In the genomic region with DNA sequence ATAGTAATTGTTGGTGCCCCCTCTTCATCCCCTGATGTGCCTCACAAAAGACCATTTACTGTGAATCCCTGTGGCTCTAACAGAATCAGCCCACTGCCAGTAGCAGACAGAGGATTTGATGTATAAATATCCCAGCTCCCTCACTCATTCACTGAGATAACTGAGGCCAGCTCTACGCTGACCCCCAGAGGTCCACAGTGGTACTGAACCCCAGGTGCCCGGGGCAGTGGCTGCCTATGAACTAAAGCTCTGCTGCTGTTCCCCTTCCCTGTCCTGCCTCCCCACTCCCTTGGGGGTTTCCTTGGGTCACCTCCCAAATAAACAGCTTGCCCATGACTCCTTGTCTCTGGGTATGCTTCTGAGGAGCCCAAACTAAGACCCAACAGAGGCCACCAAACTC, we compare ENCODE assay signal across 8 cellular contexts.
DNase-seq lines count a peak whose midpoint lies in the region; ATAC-seq and TF ChIP-seq lines count a peak whose summit lies in the region.

No MANE protein-coding gene starts in this region.

- H3K9me3 Mint-ChIP-seq in stimulated activated memory B cell treated with anti-CD40 and anti-IgM and Interleukin-4, amounts not matched to agents 10 μg/mL and 1 μg/mL and 100 μg/mL, for 72 hours: peaks cover 11% of the 10 kb centered on the region

- no peak overlapping the region for H3K4me3 Mint-ChIP-seq in stimulated activated memory B cell treated with anti-CD40 and anti-IgM and Interleukin-4, amounts not matched to agents 10 μg/mL and 1 μg/mL and 100 μg/mL, for 72 hours

- no peaks in the 10 kb centered on the region for H3K36me3 Mint-ChIP-seq in stimulated activated memory B cell treated with anti-CD40 and anti-IgM and Interleukin-4, amounts not matched to agents 10 μg/mL and 1 μg/mL and 100 μg/mL, for 72 hours

- intact Hi-C loops in cardiac septum (cut with DNase I): no loop called here
- intact Hi-C loops in Right ventricle myocardium superior (cut with DNase I): no loop called here
- intact Hi-C loops in posterior cingulate gyrus (cut with DNase I): no loop called here
- intact Hi-C loops in sciatic nerve (cut with DNase I): no loop called here

- TF ChIP-seq CTCF in fibroblast of pulmonary artery (IDR thresholded peaks at IDR 0.05; ENCODE audit: low read length, missing control alignments): peak; percentile 54

- peak; percentile 72 for DNase-seq in cardiac septum (ENCODE audit: low spot score)
- DNase-seq in Right ventricle myocardium superior: no peak
- peak; percentile 13 for DNase-seq in fibroblast of pulmonary artery (ENCODE audit: low read depth)
- DNase-seq in SK-N-DZ (ENCODE audit: low spot score): no peak
- no peak for DNase-seq in posterior cingulate gyrus
- DNase-seq in sciatic nerve (ENCODE audit: low spot score): no peak

- H3K4me3 ChIP-seq in fibroblast of pulmonary artery (replicated peaks; ENCODE audit: low read depth, low read length): no peak overlapping the region

- ATAC-seq in Right ventricle myocardium superior (ENCODE audit: poor library complexity) (no peak), SK-N-SH treated with all-trans-retinoic acid at 6 μM for 48 hours (peak; percentile 79), sciatic nerve (no peak)
- ATAC-seq in stimulated activated memory B cell treated with anti-CD40 and anti-IgM and Interleukin-4, amounts not matched to agents 10 μg/mL and 1 μg/mL and 100 μg/mL, for 72 hours: peak; percentile 55

- no peak overlapping the region for H3K27ac Mint-ChIP-seq in stimulated activated memory B cell treated with anti-CD40 and anti-IgM and Interleukin-4, amounts not matched to agents 10 μg/mL and 1 μg/mL and 100 μg/mL, for 72 hours

- no peaks in the 10 kb centered on the region for H3K4me1 Mint-ChIP-seq in stimulated activated memory B cell treated with anti-CD40 and anti-IgM and Interleukin-4, amounts not matched to agents 10 μg/mL and 1 μg/mL and 100 μg/mL, for 72 hours

- H3K27me3 Mint-ChIP-seq in stimulated activated memory B cell treated with anti-CD40 and anti-IgM and Interleukin-4, amounts not matched to agents 10 μg/mL and 1 μg/mL and 100 μg/mL, for 72 hours: peaks cover 33% of the 10 kb centered on the region

TF ChIP-seq in SK-N-SH treated with all-trans-retinoic acid at 6 μM for 48 hours, 23 proteins besides CTCF, POLR2A, EP300 and RAD21:
- TF ChIP-seq ZFP30 (CRISPR knock-in tag; IDR thresholded peaks at IDR 0.05): no peak
- TF ChIP-seq, protein P1, sequence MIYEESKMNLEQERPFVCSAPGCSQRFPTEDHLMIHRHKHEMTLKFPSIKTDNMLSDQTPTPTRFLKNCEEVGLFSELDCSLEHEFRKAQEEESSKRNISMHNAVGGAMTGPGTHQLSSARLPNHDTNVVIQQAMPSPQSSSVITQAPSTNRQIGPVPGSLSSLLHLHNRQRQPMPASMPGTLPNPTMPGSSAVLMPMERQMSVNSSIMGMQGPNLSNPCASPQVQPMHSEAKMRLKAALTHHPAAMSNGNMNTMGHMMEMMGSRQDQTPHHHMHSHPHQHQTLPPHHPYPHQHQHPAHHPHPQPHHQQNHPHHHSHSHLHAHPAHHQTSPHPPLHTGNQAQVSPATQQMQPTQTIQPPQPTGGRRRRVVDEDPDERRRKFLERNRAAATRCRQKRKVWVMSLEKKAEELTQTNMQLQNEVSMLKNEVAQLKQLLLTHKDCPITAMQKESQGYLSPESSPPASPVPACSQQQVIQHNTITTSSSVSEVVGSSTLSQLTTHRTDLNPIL (CRISPR knock-in tag; IDR thresholded peaks at IDR 0.05; ENCODE audit: low read depth): no peak
- TF ChIP-seq PPARA (CRISPR knock-in tag; IDR thresholded peaks at IDR 0.05; ENCODE audit: borderline replicate concordance): no peak
- TF ChIP-seq ARNTL (CRISPR knock-in tag; IDR thresholded peaks at IDR 0.05; ENCODE audit: borderline replicate concordance, low read depth): no peak
- no peak for TF ChIP-seq TOX (CRISPR knock-in tag; IDR thresholded peaks at IDR 0.05; ENCODE audit: borderline replicate concordance)
- TF ChIP-seq, protein P2, sequence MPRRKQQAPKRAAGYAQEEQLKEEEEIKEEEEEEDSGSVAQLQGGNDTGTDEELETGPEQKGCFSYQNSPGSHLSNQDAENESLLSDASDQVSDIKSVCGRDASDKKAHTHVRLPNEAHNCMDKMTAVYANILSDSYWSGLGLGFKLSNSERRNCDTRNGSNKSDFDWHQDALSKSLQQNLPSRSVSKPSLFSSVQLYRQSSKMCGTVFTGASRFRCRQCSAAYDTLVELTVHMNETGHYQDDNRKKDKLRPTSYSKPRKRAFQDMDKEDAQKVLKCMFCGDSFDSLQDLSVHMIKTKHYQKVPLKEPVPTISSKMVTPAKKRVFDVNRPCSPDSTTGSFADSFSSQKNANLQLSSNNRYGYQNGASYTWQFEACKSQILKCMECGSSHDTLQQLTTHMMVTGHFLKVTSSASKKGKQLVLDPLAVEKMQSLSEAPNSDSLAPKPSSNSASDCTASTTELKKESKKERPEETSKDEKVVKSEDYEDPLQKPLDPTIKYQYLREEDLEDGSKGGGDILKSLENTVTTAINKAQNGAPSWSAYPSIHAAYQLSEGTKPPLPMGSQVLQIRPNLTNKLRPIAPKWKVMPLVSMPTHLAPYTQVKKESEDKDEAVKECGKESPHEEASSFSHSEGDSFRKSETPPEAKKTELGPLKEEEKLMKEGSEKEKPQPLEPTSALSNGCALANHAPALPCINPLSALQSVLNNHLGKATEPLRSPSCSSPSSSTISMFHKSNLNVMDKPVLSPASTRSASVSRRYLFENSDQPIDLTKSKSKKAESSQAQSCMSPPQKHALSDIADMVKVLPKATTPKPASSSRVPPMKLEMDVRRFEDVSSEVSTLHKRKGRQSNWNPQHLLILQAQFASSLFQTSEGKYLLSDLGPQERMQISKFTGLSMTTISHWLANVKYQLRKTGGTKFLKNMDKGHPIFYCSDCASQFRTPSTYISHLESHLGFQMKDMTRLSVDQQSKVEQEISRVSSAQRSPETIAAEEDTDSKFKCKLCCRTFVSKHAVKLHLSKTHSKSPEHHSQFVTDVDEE (CRISPR knock-in tag; IDR thresholded peaks at IDR 0.05): no peak
- TF ChIP-seq, protein P3, sequence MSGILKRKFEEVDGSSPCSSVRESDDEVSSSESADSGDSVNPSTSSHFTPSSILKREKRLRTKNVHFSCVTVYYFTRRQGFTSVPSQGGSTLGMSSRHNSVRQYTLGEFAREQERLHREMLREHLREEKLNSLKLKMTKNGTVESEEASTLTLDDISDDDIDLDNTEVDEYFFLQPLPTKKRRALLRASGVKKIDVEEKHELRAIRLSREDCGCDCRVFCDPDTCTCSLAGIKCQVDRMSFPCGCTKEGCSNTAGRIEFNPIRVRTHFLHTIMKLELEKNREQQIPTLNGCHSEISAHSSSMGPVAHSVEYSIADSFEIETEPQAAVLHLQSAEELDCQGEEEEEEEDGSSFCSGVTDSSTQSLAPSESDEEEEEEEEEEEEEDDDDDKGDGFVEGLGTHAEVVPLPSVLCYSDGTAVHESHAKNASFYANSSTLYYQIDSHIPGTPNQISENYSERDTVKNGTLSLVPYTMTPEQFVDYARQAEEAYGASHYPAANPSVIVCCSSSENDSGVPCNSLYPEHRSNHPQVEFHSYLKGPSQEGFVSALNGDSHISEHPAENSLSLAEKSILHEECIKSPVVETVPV (CRISPR knock-in tag; IDR thresholded peaks at IDR 0.05): no peak
- TF ChIP-seq RARB (CRISPR knock-in tag; IDR thresholded peaks at IDR 0.05): no peak
- no peak for TF ChIP-seq SNAI2 (CRISPR knock-in tag; IDR thresholded peaks at IDR 0.05)
- TF ChIP-seq ZNF70 (CRISPR knock-in tag; IDR thresholded peaks at IDR 0.05): no peak
- no peak for TF ChIP-seq OSR1 (CRISPR knock-in tag; IDR thresholded peaks at IDR 0.05)
- no peak for TF ChIP-seq ISL1 (CRISPR knock-in tag; IDR thresholded peaks at IDR 0.05)
- no peak for TF ChIP-seq BACH2 (CRISPR knock-in tag; IDR thresholded peaks at IDR 0.05; ENCODE audit: borderline replicate concordance)
- no peak for TF ChIP-seq ZNF565 (CRISPR knock-in tag; conservative IDR thresholded peaks at IDR 0.05; ENCODE audit: low read depth)
- no peak for TF ChIP-seq CSDC2 (CRISPR knock-in tag; IDR thresholded peaks at IDR 0.05)
- no peak for TF ChIP-seq ZFP3 (CRISPR knock-in tag; IDR thresholded peaks at IDR 0.05)
- TF ChIP-seq ESRRG (CRISPR knock-in tag; IDR thresholded peaks at IDR 0.05): no peak
TF ChIP-seq in SK-N-SH treated with all-trans-retinoic acid at 6 μM for 48 hours: peak in this region for 0.

Comparison
In these comparisons a context has a peak if more than half of its experiments do, and no peak if none do; other contexts are left out.
1. DNase-seq: peak in cardiac septum (single experiment) and fibroblast of pulmonary artery (single experiment); none in Right ventricle myocardium superior (single experiment), SK-N-DZ (single experiment), posterior cingulate gyrus (0 of 10) and sciatic nerve (single experiment).
2. ATAC-seq: peak in SK-N-SH treated with all-trans-retinoic acid at 6 μM for 48 hours (single experiment) and stimulated activated memory B cell treated with anti-CD40 and anti-IgM and Interleukin-4, amounts not matched to agents 10 μg/mL and 1 μg/mL and 100 μg/mL, for 72 hours (single experiment); none in Right ventricle myocardium superior (single experiment) and sciatic nerve (single experiment).